Comparison of ENCODE assay signal across 8 cellular contexts in genomic region chr1:92784639-92785500, GRCh38. TPM values are rescaled to one million over a fixed set of nuclear protein-coding genes. Genes with fewer than 3 reads are reported as not detected.
DNase-seq lines count a peak whose midpoint lies in the region; ATAC-seq and TF ChIP-seq lines count a peak whose summit lies in the region.

EVI5 (minus strand) TSS chr1:92785108; CDS start chr1:92736546, 48,562 bp downstream.

- peak within 1 kb of the TSS; percentile 94 for H3K4me3 Mint-ChIP-seq in HFFc6

- peak within 1 kb of the TSS; percentile 99 for H3K27ac Mint-ChIP-seq in HFFc6
- H3K27ac Mint-ChIP-seq in activated naive CD4-positive, alpha-beta T cell treated with anti-CD3 and anti-CD28 coated beads, Interleukin-2, amount 50 U/mL, for 72 hours: no peak within 1 kb of the TSS

- no peaks in the 10 kb centered on the region for H3K9me3 ChIP-seq in SK-N-MC (ENCODE audit: low read depth, low read length)

- peaks cover 24% of the 10 kb centered on the region for H3K4me1 Mint-ChIP-seq in HFFc6 (ENCODE audit: low read depth)

- H3K4me3 ChIP-seq in GM08714 (ENCODE audit: low read length): peak within 1 kb of the TSS; percentile 62
- peak within 1 kb of the TSS; percentile 98 for H3K4me3 ChIP-seq in SK-N-MC

- peaks cover 2% of the 10 kb centered on the region for H3K27me3 Mint-ChIP-seq in HFFc6 (ENCODE audit: insufficient read depth)

- no peak; the same call in 1 of the 2 replicates for TF ChIP-seq CTCF in HFFc6 (IDR thresholded peaks at IDR 0.05)

- peak; percentile 94 for DNase-seq in HFFc6
- DNase-seq in NAMALWA (ENCODE audit: low spot score): peak; percentile 99
- DNase-seq in SK-N-MC (ENCODE audit: low read depth, low spot score): peak; percentile 66
- DNase-seq in activated naive CD4-positive, alpha-beta T cell treated with anti-CD3 and anti-CD28 coated beads, Interleukin-2, amount 50 U/mL, for 72 hours (ENCODE audit: low spot score in 2 of 2): peak; percentile 55 to 64
- DNase-seq in glomerular endothelial cell (ENCODE audit: extremely low read depth, low read depth, low spot score): peak; percentile 76
- peak; percentile 90 for DNase-seq in occipital lobe (lab: John Stamatoyannopoulos, UW)

- no peaks in the 10 kb centered on the region for H3K36me3 Mint-ChIP-seq in HFFc6 (ENCODE audit: low read depth)
- no peaks in the 10 kb centered on the region for H3K36me3 Mint-ChIP-seq in activated naive CD4-positive, alpha-beta T cell treated with anti-CD3 and anti-CD28 coated beads, Interleukin-2, amount 50 U/mL, for 72 hours

- no peaks in the 10 kb centered on the region for H3K9me3 Mint-ChIP-seq in HFFc6
- H3K9me3 Mint-ChIP-seq in activated naive CD4-positive, alpha-beta T cell treated with anti-CD3 and anti-CD28 coated beads, Interleukin-2, amount 50 U/mL, for 72 hours: no peaks in the 10 kb centered on the region

- peaks cover 6% of the 10 kb centered on the region; the same call in 1 of the 2 replicates for H3K36me3 ChIP-seq in SK-N-MC (ENCODE audit: insufficient read depth, low read length)

- peak; percentile 70 to 82 for ATAC-seq in activated naive CD4-positive, alpha-beta T cell treated with anti-CD3 and anti-CD28 coated beads, Interleukin-2, amount 50 U/mL, for 72 hours

- H3K27ac ChIP-seq in SK-N-MC: peak within 1 kb of the TSS; percentile 65
- H3K27ac ChIP-seq in temporal lobe (ENCODE audit: low read depth, low read length): peak within 1 kb of the TSS; percentile 83

- peak within 1 kb of the TSS; percentile 90 for H3K9ac ChIP-seq in SK-N-MC (ENCODE audit: insufficient read length)

RNA-seq across cellular contexts. Expression of gene EVI5, which starts in this region (rescaled TPM):
- total RNA-seq in HFFc6 (2021; fragmentation: NEBNext Ultra II Directional; extraction: Animal tissue kit (Norgen Biotek cat#: 25700)): 10 to 100 TPM; 31.7 to 43.7 (median 34.0) TPM
- 10 to 100 TPM; 20.9 to 68.0 TPM for total RNA-seq in activated naive CD4-positive, alpha-beta T cell treated with anti-CD3 and anti-CD28 coated beads, Interleukin-2, amount 50 U/mL, for 72 hours
- total RNA-seq in glomerular endothelial cell (23.7 and 28.2 TPM in 2 replicates), occipital lobe (76.0 TPM), temporal lobe (43.5 TPM)

Comparison
In these comparisons a context has a peak if more than half of its experiments do, and no peak if none do; other contexts are left out.
1. Peak in every context shown above with its lines: DNase-seq, ATAC-seq, H3K4me3 ChIP-seq and H3K27ac ChIP-seq.